8 cellular contexts compared by ENCODE assay signal in genomic region chr12:125983094-125983783, GRCh38.
DNase-seq lines count a peak whose midpoint lies in the region; ATAC-seq and TF ChIP-seq lines count a peak whose summit lies in the region.

No MANE protein-coding gene starts in this region.

- H3K4me3 Mint-ChIP-seq in progenitor cell of endocrine pancreas (ENCODE audit: low read depth): peak overlapping the region; percentile 88

- peak overlapping the region; percentile 39 to 56 for H3K4me3 ChIP-seq in right atrium auricular region

- H3K4me1 Mint-ChIP-seq in progenitor cell of endocrine pancreas (ENCODE audit: low read depth): peaks cover 22% of the 10 kb centered on the region

- ATAC-seq in HG03139 (IDR thresholded peaks at IDR 0.05; ENCODE audit: unreplicated experiment): no peak
- ATAC-seq in HG02970 (IDR thresholded peaks at IDR 0.05; ENCODE audit: low FRiP score, unreplicated experiment): no peak

- POLR2A ChIA-PET in HEK293T (lab: Yijun Ruan, JAX): no interaction called here
- POLR2A ChIA-PET in GM10248 (lab: Yijun Ruan, JAX): no interaction called here

- H3K4me1 ChIP-seq in right atrium auricular region: peaks cover 0 to 10% of the 10 kb centered on the region in 2 donors

- H3K9me3 Mint-ChIP-seq in progenitor cell of endocrine pancreas (ENCODE audit: low read depth): no peaks in the 10 kb centered on the region

- TF ChIP-seq CTCF in right atrium auricular region (IDR thresholded peaks at IDR 0.05) (no peak), progenitor cell of endocrine pancreas (IDR thresholded peaks at IDR 0.05; ENCODE audit: unreplicated experiment) (no peak), GM10248 (IDR thresholded peaks at IDR 0.05; ENCODE audit: control extremely low read depth, extremely low read depth, low read depth, missing control alignments) (no peak)

- DNase-seq in HEK293T (ENCODE audit: extremely low spot score): peak; percentile 21
- DNase-seq in SK-N-DZ (ENCODE audit: low spot score): peak; percentile 60
- DNase-seq in right atrium auricular region (ENCODE audit: low spot score): no peak
- DNase-seq in progenitor cell of endocrine pancreas (ENCODE audit: low spot score, unreplicated experiment): peak; percentile 81
- DNase-seq in AG20443 (ENCODE audit: low spot score): no peak
- no peak for DNase-seq in GM10248 (ENCODE audit: extremely low spot score)

- CTCF ChIA-PET in HEK293T (lab: Yijun Ruan, JAX) (no interaction called here), GM10248 (lab: Yijun Ruan, JAX) (no interaction called here)

- H3K36me3 Mint-ChIP-seq in progenitor cell of endocrine pancreas (ENCODE audit: insufficient read depth): no peaks in the 10 kb centered on the region

- H3K27me3 ChIP-seq in right atrium auricular region: no peaks in the 10 kb centered on the region

- H3K27me3 Mint-ChIP-seq in progenitor cell of endocrine pancreas: peaks cover 13% of the 10 kb centered on the region

- H3K9me3 ChIP-seq in right atrium auricular region: no peaks in the 10 kb centered on the region

- H3K27ac ChIP-seq in right atrium auricular region: no peak overlapping the region

- H3K27ac Mint-ChIP-seq in progenitor cell of endocrine pancreas: peak overlapping the region; percentile 98

- H3K36me3 ChIP-seq in right atrium auricular region: no peaks in the 10 kb centered on the region

TF ChIP-seq in HEK293T, 16 proteins besides CTCF, POLR2A, EP300 and RAD21:
- TF ChIP-seq CTBP1 (IDR thresholded peaks at IDR 0.05; ENCODE audit: borderline replicate concordance) (no peak), FOXM1 (IDR thresholded peaks at IDR 0.05; ENCODE audit: borderline replicate concordance) (no peak), PKNOX1 (IDR thresholded peaks at IDR 0.05) (no peak), SUZ12 (IDR thresholded peaks at IDR 0.05) (no peak), FOXA1 (IDR thresholded peaks at IDR 0.05) (no peak), HDGF (IDR thresholded peaks at IDR 0.05; ENCODE audit: borderline replicate concordance) (no peak), ELF4 (IDR thresholded peaks at IDR 0.05) (no peak), SP1 (IDR thresholded peaks at IDR 0.05) (no peak), BHLHE40 (IDR thresholded peaks at IDR 0.05; ENCODE audit: borderline replicate concordance) (no peak), NFRKB (IDR thresholded peaks at IDR 0.05) (no peak), L3MBTL2 (conservative IDR thresholded peaks at IDR 0.05) (no peak), FOXK2 (IDR thresholded peaks at IDR 0.05) (no peak)

Comparison
In these comparisons a context has a peak if more than half of its experiments do, and no peak if none do; other contexts are left out.
1. DNase-seq: peak in HEK293T (single experiment), SK-N-DZ (single experiment) and progenitor cell of endocrine pancreas (single experiment); none in right atrium auricular region (single experiment), AG20443 (single experiment) and GM10248 (single experiment).